In the genomic region with DNA sequence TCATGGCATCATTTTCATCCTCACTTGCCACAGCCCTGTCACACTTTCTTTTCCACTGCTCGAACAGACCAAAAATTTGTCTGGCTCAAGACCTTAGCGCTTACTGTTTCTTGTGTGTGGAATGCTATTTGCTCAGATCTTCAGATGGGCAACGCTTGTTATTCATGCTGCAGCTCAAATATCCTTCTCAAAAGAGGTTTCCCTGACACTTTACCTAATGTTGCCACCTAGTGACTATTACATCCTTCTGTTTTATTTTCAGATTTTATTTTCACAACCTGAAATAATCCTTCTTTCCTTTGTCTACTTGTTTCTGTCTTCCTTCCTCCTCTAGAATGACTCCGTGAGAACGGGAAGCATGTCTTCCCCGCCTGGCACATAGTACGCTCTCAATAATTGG, we compare ENCODE assay signal across 8 cellular contexts. TPM values are rescaled to one million over a fixed set of nuclear protein-coding genes. Genes with fewer than 3 reads are reported as not detected.
A peak's percentile ranks its signal among the peaks of the same experiment; 100 is the strongest.
DNase-seq lines count a peak whose midpoint lies in the region; ATAC-seq and TF ChIP-seq lines count a peak whose summit lies in the region.

No MANE protein-coding gene starts in this region.

- DNase-seq in heart right ventricle, result no peak
- DNase-seq in cardiac septum (ENCODE audit: low spot score), result no peak
- peak; percentile 5 for DNase-seq in NCI-H2171 (lab: John Stamatoyannopoulos, UW)
- peak; percentile 2 for DNase-seq in central memory CD4-positive, alpha-beta T cell
- no peak for DNase-seq in sciatic nerve (ENCODE audit: low spot score)
- DNase-seq in right atrium auricular region (ENCODE audit: low spot score), result no peak

- H3K9me3 ChIP-seq in heart right ventricle (no peaks in the 10 kb centered on the region), right atrium auricular region (no peaks in the 10 kb centered on the region)

- H3K27ac ChIP-seq in heart right ventricle, result peak overlapping the region in 1 of 10 donors; percentile 33
- no peak overlapping the region for H3K27ac ChIP-seq in right atrium auricular region

- H3K4me1 ChIP-seq in heart right ventricle (peaks cover 0 to 84% (median 68%) of the 10 kb centered on the region in 9 donors), right atrium auricular region (peaks cover 0 to 62% of the 10 kb centered on the region in 2 donors)

- 43 to 54% methylated on average over 7 of the region's 7 CpGs for WGBS in heart right ventricle, 2 donors

- intact Hi-C loops in heart right ventricle (cut with DNase I), result loop anchor here in 3 of 10 donors (10.0 kb wide), 3 partner anchors 152 to 322 kb away; partner anchors contain the start of genes SEC23A (in 2 of the 3), PNN (in 1 of the 3) and TRAPPC6B (in 1 of the 3)
- intact Hi-C loops in cardiac septum (cut with DNase I), result no loop called here
- intact Hi-C loops in sciatic nerve (cut with DNase I), result no loop called here

- no peaks in the 10 kb centered on the region for H3K27me3 ChIP-seq in heart right ventricle
- H3K27me3 ChIP-seq in right atrium auricular region, result no peaks in the 10 kb centered on the region

- no peaks in the 10 kb centered on the region for H3K36me3 ChIP-seq in heart right ventricle
- no peaks in the 10 kb centered on the region for H3K36me3 ChIP-seq in right atrium auricular region

- peak in 1 of 8 donors; percentile 7 for ATAC-seq in heart right ventricle
- peak; percentile 44 for ATAC-seq in sciatic nerve
- no peak for ATAC-seq in HG03135 (IDR thresholded peaks at IDR 0.05; ENCODE audit: unreplicated experiment)
- ATAC-seq in GM21529 (IDR thresholded peaks at IDR 0.05; ENCODE audit: unreplicated experiment), result no peak

- no peak overlapping the region for H3K4me3 ChIP-seq in heart right ventricle
- H3K4me3 ChIP-seq in right atrium auricular region, result no peak overlapping the region

- TF ChIP-seq CTCF in heart right ventricle (IDR thresholded peaks at IDR 0.05), result peak in 5 of 9 donors; percentile 24 to 49 (median 36)
- peak in 1 of 2 donors; percentile 44 for TF ChIP-seq CTCF in right atrium auricular region (IDR thresholded peaks at IDR 0.05)

RNA-seq across cellular contexts. Expression of gene FBXO33, which starts 5.6 kb away (rescaled TPM):
- 1 to 10 TPM; 3.0 to 6.8 (median 5.1) TPM for total RNA-seq in heart right ventricle
- 1 to 10 TPM; 2.8 to 2.9 TPM for polyA plus RNA-seq in heart right ventricle
- 6.3 TPM for total RNA-seq in cardiac septum
- 12.0 TPM for total RNA-seq in sciatic nerve
- 1 to 10 TPM; 6.6 to 9.2 TPM for total RNA-seq in right atrium auricular region

Comparison
In these comparisons a context has a peak if more than half of its experiments do, and no peak if none do; other contexts are left out.
1. DNase-seq: peak in NCI-H2171 (single experiment) and central memory CD4-positive, alpha-beta T cell (single experiment); none in heart right ventricle (0 of 2), cardiac septum (single experiment), sciatic nerve (single experiment) and right atrium auricular region (single experiment).